1 cellular context compared by ENCODE assay signal in genomic region chr4:98260579-98261290, GRCh38.
A peak's percentile ranks its signal among the peaks of the same experiment; 100 is the strongest.
TF ChIP-seq lines count a peak whose summit lies in the region.

No MANE protein-coding gene starts in this region.

TF ChIP-seq in GM12878, 131 proteins besides CTCF, POLR2A, EP300 and RAD21 (continued from another document and continues in another):
- TF ChIP-seq REST (IDR thresholded peaks at IDR 0.05; ENCODE audit: low read depth, low read length) (no peak), BMI1 (IDR thresholded peaks at IDR 0.05; ENCODE audit: borderline replicate concordance) (no peak), SREBF1 (IDR thresholded peaks at IDR 0.05; ENCODE audit: low read length) (no peak), SUPT20H (IDR thresholded peaks at IDR 0.05; ENCODE audit: borderline replicate concordance, control insufficient read depth, low read depth, low read length) (no peak), PML (IDR thresholded peaks at IDR 0.05; ENCODE audit: low read length) (peak; percentile 80; the same call in 1 of the 2 replicates), JUND (IDR thresholded peaks at IDR 0.05; ENCODE audit: low read depth, low read length) (no peak), KAT2A (conservative IDR thresholded peaks at IDR 0.05; ENCODE audit: control insufficient read depth, low read depth, low read length) (no peak), MEF2A (IDR thresholded peaks at IDR 0.05; ENCODE audit: insufficient read depth, low read depth, low read length) (no peak), PAX8 (IDR thresholded peaks at IDR 0.05) (no peak), TBL1XR1 (IDR thresholded peaks at IDR 0.05; ENCODE audit: low read depth, low read length) (no peak), BCL11A (IDR thresholded peaks at IDR 0.05; ENCODE audit: low read depth, low read length) (no peak), YY1 (IDR thresholded peaks at IDR 0.05; ENCODE audit: low read depth, low read length) (peak; percentile 93), IKZF1 (conservative IDR thresholded peaks at IDR 0.05) (peak; percentile 69), YBX1 (IDR thresholded peaks at IDR 0.05) (no peak), GATAD2B (conservative IDR thresholded peaks at IDR 0.05; ENCODE audit: low read depth) (0 out of 2 replicates have a peak, but pooled peaks have one; percentile 53), POLR2AphosphoS2 (IDR thresholded peaks at IDR 0.05; ENCODE audit: low read depth, low read length) (peak; percentile 74; the same call in 1 of the 2 replicates), RB1 (IDR thresholded peaks at IDR 0.05; ENCODE audit: borderline replicate concordance) (peak; percentile 35; the same call in 1 of the 2 replicates), MYC (IDR thresholded peaks at IDR 0.05; ENCODE audit: insufficient read depth, insufficient read length, insufficient replicate concordance, low read length, severe bottlenecking) (no peak), ZNF622 (IDR thresholded peaks at IDR 0.05) (no peak), HDAC6 (IDR thresholded peaks at IDR 0.05; ENCODE audit: unreplicated experiment) (no peak), MLLT1 (IDR thresholded peaks at IDR 0.05) (no peak), E2F4 (IDR thresholded peaks at IDR 0.05; ENCODE audit: low read depth, low read length) (no peak), SMAD1 (IDR thresholded peaks at IDR 0.05; ENCODE audit: low read depth, partially characterized antibody) (peak; percentile 49), NR2C1 (IDR thresholded peaks at IDR 0.05) (no peak), NR2F1 (conservative IDR thresholded peaks at IDR 0.05) (no peak), ZBTB40 (IDR thresholded peaks at IDR 0.05; ENCODE audit: borderline replicate concordance) (peak; percentile 20; the same call in 1 of the 2 replicates), ATF7 (IDR thresholded peaks at IDR 0.05; ENCODE audit: low read depth) (0 out of 2 replicates have a peak, but pooled peaks have one; percentile 15), STAT1 (conservative IDR thresholded peaks at IDR 0.05) (0 out of 2 replicates have a peak, but pooled peaks have one; percentile 54), TCF7 (IDR thresholded peaks at IDR 0.05; ENCODE audit: borderline replicate concordance) (no peak), ZNF274 (IDR thresholded peaks at IDR 0.05; ENCODE audit: insufficient read depth, insufficient read length) (no peak), NRF1 (conservative IDR thresholded peaks at IDR 0.05; ENCODE audit: low read depth, low read length) (peak; percentile 44), ZNF592 (IDR thresholded peaks at IDR 0.05) (no peak), SMAD5 (IDR thresholded peaks at IDR 0.05; ENCODE audit: low read depth) (no peak), ZNF384 (IDR thresholded peaks at IDR 0.05; ENCODE audit: borderline replicate concordance, low read depth, low read length) (no peak)
- TF ChIP-seq, protein P1, sequence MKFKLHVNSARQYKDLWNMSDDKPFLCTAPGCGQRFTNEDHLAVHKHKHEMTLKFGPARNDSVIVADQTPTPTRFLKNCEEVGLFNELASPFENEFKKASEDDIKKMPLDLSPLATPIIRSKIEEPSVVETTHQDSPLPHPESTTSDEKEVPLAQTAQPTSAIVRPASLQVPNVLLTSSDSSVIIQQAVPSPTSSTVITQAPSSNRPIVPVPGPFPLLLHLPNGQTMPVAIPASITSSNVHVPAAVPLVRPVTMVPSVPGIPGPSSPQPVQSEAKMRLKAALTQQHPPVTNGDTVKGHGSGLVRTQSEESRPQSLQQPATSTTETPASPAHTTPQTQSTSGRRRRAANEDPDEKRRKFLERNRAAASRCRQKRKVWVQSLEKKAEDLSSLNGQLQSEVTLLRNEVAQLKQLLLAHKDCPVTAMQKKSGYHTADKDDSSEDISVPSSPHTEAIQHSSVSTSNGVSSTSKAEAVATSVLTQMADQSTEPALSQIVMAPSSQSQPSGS (IDR thresholded peaks at IDR 0.05; ENCODE audit: low read length): no peak
- TF ChIP-seq, protein P2, sequence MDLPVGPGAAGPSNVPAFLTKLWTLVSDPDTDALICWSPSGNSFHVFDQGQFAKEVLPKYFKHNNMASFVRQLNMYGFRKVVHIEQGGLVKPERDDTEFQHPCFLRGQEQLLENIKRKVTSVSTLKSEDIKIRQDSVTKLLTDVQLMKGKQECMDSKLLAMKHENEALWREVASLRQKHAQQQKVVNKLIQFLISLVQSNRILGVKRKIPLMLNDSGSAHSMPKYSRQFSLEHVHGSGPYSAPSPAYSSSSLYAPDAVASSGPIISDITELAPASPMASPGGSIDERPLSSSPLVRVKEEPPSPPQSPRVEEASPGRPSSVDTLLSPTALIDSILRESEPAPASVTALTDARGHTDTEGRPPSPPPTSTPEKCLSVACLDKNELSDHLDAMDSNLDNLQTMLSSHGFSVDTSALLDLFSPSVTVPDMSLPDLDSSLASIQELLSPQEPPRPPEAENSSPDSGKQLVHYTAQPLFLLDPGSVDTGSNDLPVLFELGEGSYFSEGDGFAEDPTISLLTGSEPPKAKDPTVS (IDR thresholded peaks at IDR 0.05; ENCODE audit: low read depth, low read length): no peak
- TF ChIP-seq, protein P3, sequence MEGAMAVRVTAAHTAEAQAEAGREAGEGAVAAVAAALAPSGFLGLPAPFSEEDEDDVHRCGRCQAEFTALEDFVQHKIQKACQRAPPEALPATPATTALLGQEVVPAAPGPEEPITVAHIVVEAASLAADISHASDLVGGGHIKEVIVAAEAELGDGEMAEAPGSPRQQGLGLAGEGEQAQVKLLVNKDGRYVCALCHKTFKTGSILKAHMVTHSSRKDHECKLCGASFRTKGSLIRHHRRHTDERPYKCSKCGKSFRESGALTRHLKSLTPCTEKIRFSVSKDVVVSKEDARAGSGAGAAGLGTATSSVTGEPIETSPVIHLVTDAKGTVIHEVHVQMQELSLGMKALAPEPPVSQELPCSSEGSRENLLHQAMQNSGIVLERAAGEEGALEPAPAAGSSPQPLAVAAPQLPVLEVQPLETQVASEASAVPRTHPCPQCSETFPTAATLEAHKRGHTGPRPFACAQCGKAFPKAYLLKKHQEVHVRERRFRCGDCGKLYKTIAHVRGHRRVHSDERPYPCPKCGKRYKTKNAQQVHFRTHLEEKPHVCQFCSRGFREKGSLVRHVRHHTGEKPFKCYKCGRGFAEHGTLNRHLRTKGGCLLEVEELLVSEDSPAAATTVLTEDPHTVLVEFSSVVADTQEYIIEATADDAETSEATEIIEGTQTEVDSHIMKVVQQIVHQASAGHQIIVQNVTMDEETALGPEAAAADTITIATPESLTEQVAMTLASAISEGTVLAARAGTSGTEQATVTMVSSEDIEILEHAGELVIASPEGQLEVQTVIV (IDR thresholded peaks at IDR 0.05; ENCODE audit: borderline replicate concordance, partially characterized antibody): no peak
